14 cellular contexts compared by ENCODE assay signal in the genomic region with DNA sequence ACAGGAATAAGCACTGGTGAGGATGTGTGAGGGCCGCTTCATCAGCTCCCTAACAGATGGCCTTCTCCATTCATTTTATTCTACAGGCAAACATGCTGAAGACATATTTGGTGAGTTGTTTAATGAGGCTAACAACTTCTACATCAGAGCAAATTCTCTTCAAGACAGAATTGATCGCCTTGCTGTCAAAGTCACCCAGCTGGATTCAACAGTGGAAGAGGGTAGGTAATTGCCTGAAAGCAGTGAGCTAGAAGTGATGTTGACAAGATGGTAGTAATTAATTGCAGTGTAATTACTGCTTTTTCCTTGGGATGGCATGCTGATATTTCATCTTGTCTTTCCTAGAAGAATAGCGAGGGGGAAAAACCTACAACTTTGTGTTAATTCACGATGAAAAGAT.
"Had no signal": no experiment of that assay in that cellular context is flagged by ENCODE, and none has a peak within 500 bp of the region (broad histone marks: within the 10 kb centered on the region; RNA-seq: fewer than 3 reads in every experiment).

No MANE protein-coding gene starts in this region.

- H3K36me3 ChIP-seq: lower lobe of right lung, right atrium auricular region, uterus had no signal

- H3K27ac Mint-ChIP-seq: activated CD4-positive, alpha-beta memory T cell treated with anti-CD3 and anti-CD28 coated beads, Interleukin-2, amount 10 ng/mL, durations not matched to agents 7 days and 5 days; activated naive CD8-positive, alpha-beta T cell treated with anti-CD3 and anti-CD28 coated beads for 36 hours had no signal

- H3K4me3 Mint-ChIP-seq: activated CD4-positive, alpha-beta memory T cell treated with anti-CD3 and anti-CD28 coated beads, Interleukin-2, amount 10 ng/mL, durations not matched to agents 7 days and 5 days; activated naive CD8-positive, alpha-beta T cell treated with anti-CD3 and anti-CD28 coated beads for 36 hours had no signal

- H3K4me1 Mint-ChIP-seq: activated CD4-positive, alpha-beta memory T cell treated with anti-CD3 and anti-CD28 coated beads, Interleukin-2, amount 10 ng/mL, durations not matched to agents 7 days and 5 days; activated naive CD8-positive, alpha-beta T cell treated with anti-CD3 and anti-CD28 coated beads for 36 hours had no signal

- H3K36me3 Mint-ChIP-seq: activated naive CD8-positive, alpha-beta T cell treated with anti-CD3 and anti-CD28 coated beads for 36 hours had no signal

- H3K4me3 ChIP-seq: dorsolateral prefrontal cortex, lower lobe of right lung, right atrium auricular region, thyroid gland, uterus had no signal

- H3K9me3 ChIP-seq: lower lobe of right lung, right atrium auricular region, thyroid gland, uterus had no signal

- H2AFZ ChIP-seq: parathyroid adenoma had no signal

- H3K4me1 ChIP-seq: lower lobe of right lung, parathyroid adenoma, right atrium auricular region, thyroid gland, uterus had no signal

- H3K9me3 Mint-ChIP-seq: activated CD4-positive, alpha-beta memory T cell treated with anti-CD3 and anti-CD28 coated beads, Interleukin-2, amount 10 ng/mL, durations not matched to agents 7 days and 5 days; activated naive CD8-positive, alpha-beta T cell treated with anti-CD3 and anti-CD28 coated beads for 36 hours had no signal

- DNase-seq: activated CD4-positive, alpha-beta memory T cell treated with anti-CD3 and anti-CD28 coated beads, Interleukin-2, amount 10 ng/mL, durations not matched to agents 7 days and 5 days; activated CD4-positive, alpha-beta T cell treated with anti-CD3 and anti-CD28 coated beads for 1 hour; activated gamma-delta T cell treated with Interleukin-2 at 50 U/mL for 16 hours; activated naive CD8-positive, alpha-beta T cell treated with anti-CD3 and anti-CD28 coated beads for 36 hours; activated T-cell treated with anti-CD3 and anti-CD28 coated beads, Interleukin-2, amount 50 U/mL, for 48 hours; dorsolateral prefrontal cortex; lower lobe of right lung; midbrain; small intestine; thyroid gland; uterus had no signal

- H3K27ac ChIP-seq: dorsolateral prefrontal cortex, lower lobe of right lung, parathyroid adenoma, right atrium auricular region, thyroid gland, uterus had no signal

- FAIRE-seq: endometrium, small intestine had no signal

- H3K79me2 ChIP-seq: parathyroid adenoma had no signal
